1 cellular context compared by ENCODE assay signal in the genomic region with DNA sequence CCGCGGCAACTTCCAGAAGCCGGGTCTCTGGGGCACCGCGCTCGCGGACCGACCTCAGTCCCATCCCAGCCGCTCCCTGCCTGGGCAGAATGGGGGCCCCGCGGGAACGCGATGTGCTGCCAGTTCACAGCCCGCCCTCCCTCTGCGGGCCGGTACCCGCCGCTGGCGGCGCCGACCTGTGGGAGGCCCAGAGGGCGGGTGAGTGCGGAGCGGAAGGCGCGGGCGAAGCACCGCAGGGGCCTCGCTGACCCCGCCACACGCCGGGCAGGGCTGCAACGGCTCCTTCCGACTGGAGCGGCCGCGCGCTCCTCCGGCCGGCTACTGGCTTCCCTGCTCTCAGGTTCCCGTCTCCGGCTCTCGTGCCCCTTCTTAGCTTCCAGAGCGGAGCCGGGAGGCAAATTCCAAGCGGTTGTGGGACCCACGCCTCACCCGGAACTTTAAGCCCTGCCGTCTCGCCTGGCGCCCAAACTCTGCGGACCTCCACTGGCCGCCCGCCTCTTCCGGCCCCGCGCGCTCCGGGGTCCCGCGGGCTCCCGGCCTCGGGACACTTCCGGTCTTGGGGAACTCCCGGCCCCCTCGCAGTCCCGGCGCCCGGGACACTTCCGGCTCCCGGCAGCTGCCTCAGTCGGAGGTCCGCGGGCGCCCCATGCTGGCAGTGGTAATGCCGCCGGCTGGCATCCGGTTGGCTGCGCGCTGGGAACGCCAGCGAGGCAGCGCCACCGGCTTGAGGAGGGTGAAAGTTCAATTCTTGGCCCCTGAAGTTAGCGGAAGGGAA.
TF ChIP-seq lines count a peak whose summit lies in the region.

A gene with protein sequence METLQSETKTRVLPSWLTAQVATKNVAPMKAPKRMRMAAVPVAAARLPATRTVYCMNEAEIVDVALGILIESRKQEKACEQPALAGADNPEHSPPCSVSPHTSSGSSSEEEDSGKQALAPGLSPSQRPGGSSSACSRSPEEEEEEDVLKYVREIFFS (minus strand): TSS at position 485 of the 775 bp plus-strand sequence. CDS start 1,785 bp downstream, outside the sequence.

TF ChIP-seq in WTC11, 78 proteins besides CTCF, POLR2A, EP300 and RAD21 (continued from another document):
- TF ChIP-seq, protein P1, sequence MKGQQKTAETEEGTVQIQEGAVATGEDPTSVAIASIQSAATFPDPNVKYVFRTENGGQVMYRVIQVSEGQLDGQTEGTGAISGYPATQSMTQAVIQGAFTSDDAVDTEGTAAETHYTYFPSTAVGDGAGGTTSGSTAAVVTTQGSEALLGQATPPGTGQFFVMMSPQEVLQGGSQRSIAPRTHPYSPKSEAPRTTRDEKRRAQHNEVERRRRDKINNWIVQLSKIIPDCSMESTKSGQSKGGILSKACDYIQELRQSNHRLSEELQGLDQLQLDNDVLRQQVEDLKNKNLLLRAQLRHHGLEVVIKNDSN (CRISPR knock-in tag; IDR thresholded peaks at IDR 0.05): peak; percentile 59; the same call in 1 of the 2 replicates
- peak; percentile 28; the same call in 1 of the 2 replicates for TF ChIP-seq MYBL2 (CRISPR knock-in tag; IDR thresholded peaks at IDR 0.05)
